Comparison of ENCODE assay signal across 9 cellular contexts in genomic region chr17:39671651-39672521, GRCh38. TPM values are rescaled to one million over a fixed set of nuclear protein-coding genes. Genes with fewer than 3 reads are reported as not detected.
DNase-seq lines count a peak whose midpoint lies in the region; ATAC-seq and TF ChIP-seq lines count a peak whose summit lies in the region.
"Had no signal": no experiment of that assay in that cellular context is flagged by ENCODE, and none has a peak within 500 bp of the region (broad histone marks: within the 10 kb centered on the region; RNA-seq: fewer than 3 reads in every experiment).

No MANE protein-coding gene starts in this region.

- POLR2A ChIA-PET in GM10248 (lab: Yijun Ruan, JAX) = no interaction called here

- TF ChIP-seq CTCF in GM10248 (IDR thresholded peaks at IDR 0.05; ENCODE audit: control extremely low read depth, extremely low read depth, low read depth, missing control alignments) = peak; percentile 64
- peak; percentile 45 for TF ChIP-seq CTCF in coronary artery (IDR thresholded peaks at IDR 0.05)
- no peak for TF ChIP-seq CTCF in mucosa of descending colon (IDR thresholded peaks at IDR 0.05)

- H3K4me3 ChIP-seq in coronary artery (no peak overlapping the region), mucosa of descending colon (no peak overlapping the region)
- H3K4me3 ChIP-seq: SJSA1 had no signal

- H3K27ac ChIP-seq in coronary artery = no peak overlapping the region
- H3K27ac ChIP-seq: SJSA1 had no signal

- peak; percentile 58 for ATAC-seq in mucosa of descending colon
- no peak for ATAC-seq in GM21723 (IDR thresholded peaks at IDR 0.05; ENCODE audit: unreplicated experiment)

- intact Hi-C loops in mucosa of descending colon (cut with DNase I, micrococcal nuclease) = no loop called here

- H3K36me3 ChIP-seq in mucosa of descending colon (ENCODE audit: low read depth) = no peaks in the 10 kb centered on the region

- DNase-seq in GM10248 (ENCODE audit: extremely low spot score) (peak; percentile 49), NCI-H2227 (lab: John Stamatoyannopoulos, UW; ENCODE audit: unreplicated experiment) (peak; percentile 38), coronary artery (ENCODE audit: low spot score) (no peak), mucosa of descending colon (peak; percentile 68 to 78 (median 72)), NCI-H2107 treated with DMSO at 0.1 percent for 48 hours (lab: John Stamatoyannopoulos, UW; ENCODE audit: unreplicated experiment) (no peak), globus pallidus (ENCODE audit: low spot score) (no peak), NCI-H2171 treated with DMSO at 0.1 percent for 48 hours (lab: John Stamatoyannopoulos, UW) (no peak)

- peaks cover 42% of the 10 kb centered on the region for H3K4me1 ChIP-seq in mucosa of descending colon (ENCODE audit: low read depth)

- no peaks in the 10 kb centered on the region for H3K9me3 ChIP-seq in mucosa of descending colon

- CTCF ChIA-PET in GM10248 (lab: Yijun Ruan, JAX) = interaction anchor here (0.8 to 21.1 kb wide), 11 partner anchors 10 to 81 kb away, joined by 3 to 180 read pairs (median 4); partner anchors contain the start of gene MIEN1

RNA-seq across cellular contexts. Expression of gene PNMT, which starts 3.6 kb away (rescaled TPM):
- 1 to 10 TPM in 2 of 3 donors, under 1 TPM in 1; 0.23 to 2.0 (median 1.5) TPM for total RNA-seq in mucosa of descending colon
- total RNA-seq: SJSA1 had no signal

RNA-seq across cellular contexts. Expression of gene TCAP, which starts 6.7 kb away (rescaled TPM):
- 1 to 10 TPM in 2 of 3 donors, under 1 TPM in 1; 0.96 to 3.4 (median 1.5) TPM for total RNA-seq in mucosa of descending colon

RNA-seq across cellular contexts. Expression of gene PGAP3, which starts 16.0 kb away (rescaled TPM):
- total RNA-seq in mucosa of descending colon = 10 to 100 TPM; 27.7 to 74.6 (median 47.9) TPM

RNA-seq across cellular contexts. Expression of gene ERBB2, which starts 28.0 kb away (rescaled TPM):
- 100 to 1,000 TPM; 104 to 284 (median 161) TPM for total RNA-seq in mucosa of descending colon

RNA-seq across cellular contexts. Expression of gene STARD3, which starts 34.9 kb away (rescaled TPM):
- total RNA-seq in mucosa of descending colon = 10 to 100 TPM; 36.1 to 58.8 (median 57.6) TPM

Comparison
In these comparisons a context has a peak if more than half of its experiments do, and no peak if none do; other contexts are left out.
1. DNase-seq: peak in GM10248 (single experiment), NCI-H2227 (single experiment) and mucosa of descending colon (3 of 3); none in coronary artery (single experiment), NCI-H2107 treated with DMSO at 0.1 percent for 48 hours (single experiment), globus pallidus (single experiment) and NCI-H2171 treated with DMSO at 0.1 percent for 48 hours (single experiment).